Comparison of ENCODE assay signal across 13 cellular contexts in genomic region chr11:35159111-35159510, GRCh38. TPM values are rescaled to one million over a fixed set of nuclear protein-coding genes. Genes with fewer than 3 reads are reported as not detected.
A peak's percentile ranks its signal among the peaks of the same experiment; 100 is the strongest.
DNase-seq lines count a peak whose midpoint lies in the region; ATAC-seq, FAIRE-seq and TF ChIP-seq lines count a peak whose summit lies in the region.
"Had no signal": no experiment of that assay in that cellular context is flagged by ENCODE, and none has a peak within 500 bp of the region (broad histone marks: within the 10 kb centered on the region; RNA-seq: fewer than 3 reads in every experiment).

No MANE protein-coding gene starts in this region.

- H3K9me3 ChIP-seq in astrocyte (ENCODE audit: insufficient read depth, low read depth, low read length) = no peaks in the 10 kb centered on the region
- H3K9me3 ChIP-seq in mucosa of descending colon = no peaks in the 10 kb centered on the region
- no peaks in the 10 kb centered on the region for H3K9me3 ChIP-seq in upper lobe of left lung
- H3K9me3 ChIP-seq: right lobe of liver had no signal

- H3K27ac ChIP-seq in astrocyte (ENCODE audit: low read depth, low read length) (no peak overlapping the region), upper lobe of left lung (peak overlapping the region; percentile 64 to 80 (median 72))
- H3K27ac ChIP-seq: right lobe of liver, SK-N-MC had no signal

- H3K79me2 ChIP-seq in astrocyte (ENCODE audit: insufficient read depth, low read length) = peaks cover 100% of the 10 kb centered on the region

- no peak for TF ChIP-seq CTCF in astrocyte (IDR thresholded peaks at IDR 0.05; ENCODE audit: insufficient read depth, low read depth, low read length)
- TF ChIP-seq CTCF in mucosa of descending colon (IDR thresholded peaks at IDR 0.05) = no peak
- no peak for TF ChIP-seq CTCF in upper lobe of left lung (IDR thresholded peaks at IDR 0.05)

- no peaks in the 10 kb centered on the region for H3K27me3 Mint-ChIP-seq in activated naive CD4-positive, alpha-beta T cell treated with anti-CD3 and anti-CD28 coated beads, Interleukin-2, amount 50 U/mL, for 24 hours
- peaks cover 3% of the 10 kb centered on the region for H3K27me3 Mint-ChIP-seq in astrocyte (ENCODE audit: low read depth, unreplicated experiment)

- H3K27me3 ChIP-seq in astrocyte (ENCODE audit: insufficient read depth, low read length) (no peaks in the 10 kb centered on the region), upper lobe of left lung (no peaks in the 10 kb centered on the region)
- H3K27me3 ChIP-seq: right lobe of liver had no signal

- DNase-seq in activated naive CD4-positive, alpha-beta T cell treated with Interleukin-2 at 50 U/mL for 16 hours = no peak
- DNase-seq in astrocyte (ENCODE audit: low read depth) (no peak), mucosa of descending colon (no peak), upper lobe of left lung (no peak), activated gamma-delta T cell (lab: John Stamatoyannopoulos, UW) (no peak)
- DNase-seq in stimulated activated CD4-positive, alpha-beta T cell treated with anti-CD3 and anti-CD28 coated beads, Interleukin-4, amount 100 ng/mL, for 24 hours = no peak
- DNase-seq: right lobe of liver; stimulated activated CD8-positive, alpha-beta memory T cell treated with anti-CD3 and anti-CD28 coated beads, Interleukin-4, amount 100 ng/mL, for 48 hours had no signal

- H3K4me3 ChIP-seq in astrocyte (ENCODE audit: insufficient read depth, low read depth, low read length) = no peak overlapping the region
- H3K4me3 ChIP-seq in mucosa of descending colon = no peak overlapping the region
- no peak overlapping the region for H3K4me3 ChIP-seq in upper lobe of left lung
- H3K4me3 ChIP-seq: right lobe of liver, SK-N-MC had no signal

- TF ChIP-seq POLR2A in upper lobe of left lung (IDR thresholded peaks at IDR 0.05) = no peak

- H3K4me2 ChIP-seq in astrocyte (ENCODE audit: low read length) = peak overlapping the region; percentile 6

- peaks cover 99% of the 10 kb centered on the region for H3K4me1 Mint-ChIP-seq in activated naive CD4-positive, alpha-beta T cell treated with anti-CD3 and anti-CD28 coated beads, Interleukin-2, amount 50 U/mL, for 24 hours
- peaks cover 23% of the 10 kb centered on the region for H3K4me1 Mint-ChIP-seq in astrocyte (ENCODE audit: low read depth, unreplicated experiment)

- H3K4me1 ChIP-seq in astrocyte (ENCODE audit: insufficient read depth, low read length) (peaks cover 42% of the 10 kb centered on the region), mucosa of descending colon (ENCODE audit: low read depth) (peaks cover 43% of the 10 kb centered on the region), upper lobe of left lung (peaks cover 61 to 86% (median 77%) of the 10 kb centered on the region in 4 donors)

- no peak overlapping the region for H2AFZ ChIP-seq in astrocyte (ENCODE audit: low read depth, low read length)

- peak overlapping the region; percentile 76 for H3K4me3 Mint-ChIP-seq in activated naive CD4-positive, alpha-beta T cell treated with anti-CD3 and anti-CD28 coated beads, Interleukin-2, amount 50 U/mL, for 24 hours
- no peak overlapping the region for H3K4me3 Mint-ChIP-seq in astrocyte (ENCODE audit: unreplicated experiment)

- H3K9ac ChIP-seq in astrocyte (ENCODE audit: low read length) = no peak overlapping the region

- FAIRE-seq in astrocyte (lab: Jason Lieb, UNC) = no peak
- FAIRE-seq: HepG2, islet of Langerhans had no signal

- ATAC-seq in mucosa of descending colon = peak; percentile 61
- no peak for ATAC-seq in upper lobe of left lung (ENCODE audit: low FRiP score in 2 of 2)
- ATAC-seq in HG02885 (IDR thresholded peaks at IDR 0.05; ENCODE audit: poor library complexity, unreplicated experiment) = no peak
- ATAC-seq: HepG2 had no signal

- TF ChIP-seq EP300 in upper lobe of left lung (IDR thresholded peaks at IDR 0.05) = no peak

- 38 to 44% methylated on average over 3 of the region's 3 CpGs for WGBS in upper lobe of left lung, 2 donors

- H3K9me3 Mint-ChIP-seq in activated naive CD4-positive, alpha-beta T cell treated with anti-CD3 and anti-CD28 coated beads, Interleukin-2, amount 50 U/mL, for 24 hours = no peaks in the 10 kb centered on the region
- H3K9me3 Mint-ChIP-seq in astrocyte (ENCODE audit: unreplicated experiment) = no peaks in the 10 kb centered on the region

- intact Hi-C loops in mucosa of descending colon (cut with DNase I, micrococcal nuclease) = no loop called here

- H3K36me3 ChIP-seq in astrocyte (ENCODE audit: insufficient read depth, low read length) (peaks cover 26% of the 10 kb centered on the region), mucosa of descending colon (ENCODE audit: low read depth) (no peaks in the 10 kb centered on the region), upper lobe of left lung (no peaks in the 10 kb centered on the region)
- H3K36me3 ChIP-seq: right lobe of liver had no signal

- H4K20me1 ChIP-seq in astrocyte (ENCODE audit: insufficient read depth, low read length) = peaks cover 96% of the 10 kb centered on the region

- H3K27ac Mint-ChIP-seq in activated naive CD4-positive, alpha-beta T cell treated with anti-CD3 and anti-CD28 coated beads, Interleukin-2, amount 50 U/mL, for 24 hours = peak overlapping the region; percentile 91
- H3K27ac Mint-ChIP-seq in astrocyte (ENCODE audit: unreplicated experiment) = no peak overlapping the region

- H3K36me3 Mint-ChIP-seq in activated naive CD4-positive, alpha-beta T cell treated with anti-CD3 and anti-CD28 coated beads, Interleukin-2, amount 50 U/mL, for 24 hours = peaks cover 55% of the 10 kb centered on the region
- peaks cover 2% of the 10 kb centered on the region for H3K36me3 Mint-ChIP-seq in astrocyte (ENCODE audit: low read depth, unreplicated experiment)

RNA-seq across cellular contexts. Expression of gene CD44, which starts 20.1 kb away (rescaled TPM):
- total RNA-seq in astrocyte (148 and 154 TPM in 2 replicates), mucosa of descending colon (100 to 1,000 TPM; 105 to 154 (median 136) TPM), upper lobe of left lung (100 to 1,000 TPM; 454 to 696 (median 551) TPM)
